26 cellular contexts compared by ENCODE assay signal in genomic region chr2:47650001-47650535, GRCh38.
"Had no signal": no experiment of that assay in that cellular context is flagged by ENCODE, and none has a peak within 500 bp of the region (broad histone marks: within the 10 kb centered on the region; RNA-seq: fewer than 3 reads in every experiment).

No MANE protein-coding gene starts in this region.

- H3K9me3 ChIP-seq: gastrocnemius medialis, left ventricle myocardium inferior, mucosa of descending colon, thyroid gland had no signal

- H3K4me1 ChIP-seq: gastrocnemius medialis had no signal

- DNase-seq: activated CD4-positive, alpha-beta T cell treated with anti-CD3 and anti-CD28 coated beads, Interleukin-2, amount 50 U/mL, for 1 hour; activated CD8-positive, alpha-beta T cell treated with anti-CD3 and anti-CD28 coated beads for 36 hours; activated naive CD4-positive, alpha-beta T cell; activated T-cell treated with anti-CD3 and anti-CD28 coated beads, Interleukin-2, amount 50 U/mL, for 4 hours; anterior cingulate cortex; cortex of kidney; effector memory CD8-positive, alpha-beta T cell; erythroblast; gastrocnemius medialis; glutamatergic neuron; left ventricle myocardium inferior; mesendoderm; mucosa of descending colon; retina; stimulated activated CD4-positive, alpha-beta T cell treated with anti-CD3 and anti-CD28 coated beads, Interleukin-1b, Interleukin-23, amount 100 ng/mL, for 48 hours; stimulated activated CD4-positive, alpha-beta T cell treated with anti-CD3 and anti-CD28 coated beads, Interleukin-4, amount 100 ng/mL, for 4 hours; stimulated activated naive B cell treated with anti-CD40 and anti-IgM and Interleukin-4, amounts not matched to agents 10 μg/mL and 1 μg/mL and 100 μg/mL, for 72 hours; stomach; T-helper 17 cell; T1000; thyroid gland had no signal

- ATAC-seq: activated CD8-positive, alpha-beta T cell treated with anti-CD3 and anti-CD28 coated beads for 36 hours; activated naive CD4-positive, alpha-beta T cell treated with anti-CD3 and anti-CD28 coated beads, Interleukin-2, amount 50 U/mL, for 72 hours; activated T-cell treated with anti-CD3 and anti-CD28 coated beads, Interleukin-2, amount 50 U/mL, for 4 hours; activated T-helper 17 cell treated with anti-CD3 and anti-CD28 coated beads, Interleukin-2, amount 50 U/mL, for 72 hours; effector memory CD8-positive, alpha-beta T cell; gastrocnemius medialis; mucosa of descending colon; stimulated activated naive B cell treated with anti-CD40 and anti-IgM and Interleukin-4, amounts not matched to agents 10 μg/mL and 1 μg/mL and 100 μg/mL, for 72 hours; T-helper 17 cell had no signal

- H3K27me3 ChIP-seq: gastrocnemius medialis, hepatocyte, stomach, thyroid gland had no signal

- H3K27ac ChIP-seq: gastrocnemius medialis, hepatocyte, left ventricle myocardium inferior, stomach, thyroid gland had no signal

- H3K4me3 ChIP-seq: gastrocnemius medialis, hepatocyte, left ventricle myocardium inferior, lung, mucosa of descending colon, smooth muscle cell, stomach, thyroid gland had no signal
